In the genomic region with DNA sequence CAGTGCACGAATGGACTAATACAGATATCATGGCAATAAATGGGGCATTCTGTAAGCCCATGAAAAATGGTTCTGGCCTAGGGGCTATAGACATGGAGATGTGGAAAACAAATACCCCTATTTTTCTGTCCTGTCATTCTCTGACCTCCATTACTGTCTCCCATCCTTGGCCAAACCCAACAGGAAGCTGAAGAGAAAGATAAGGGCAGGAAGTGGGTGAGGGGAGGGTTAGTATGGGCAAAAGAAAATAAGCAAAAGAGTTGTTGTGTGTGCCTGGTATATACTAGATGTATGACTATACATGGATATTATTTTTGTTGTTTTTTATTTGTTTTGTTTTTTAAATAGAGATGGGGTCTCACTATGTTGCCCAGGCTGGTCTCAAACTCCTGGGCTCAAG, we compare ENCODE assay signal across 18 cellular contexts.
DNase-seq lines count a peak whose midpoint lies in the region; ATAC-seq lines count a peak whose summit lies in the region.
"Had no signal": no experiment of that assay in that cellular context is flagged by ENCODE, and none has a peak within 500 bp of the region (broad histone marks: within the 10 kb centered on the region; RNA-seq: fewer than 3 reads in every experiment).

No MANE protein-coding gene starts in this region.

- peak overlapping the region; percentile 61 for H3K27ac Mint-ChIP-seq in activated T-cell treated with anti-CD3 and anti-CD28 coated beads, Interleukin-2, amount 50 U/mL, for 72 hours
- H3K27ac Mint-ChIP-seq in T-helper 17 cell = peak overlapping the region; percentile 64
- peak overlapping the region; percentile 80 for H3K27ac Mint-ChIP-seq in central memory CD8-positive, alpha-beta T cell (ENCODE audit: low read depth)
- H3K27ac Mint-ChIP-seq in stimulated activated effector memory CD8-positive, alpha-beta T cell treated with anti-CD3 and anti-CD28 coated beads, Interleukin-12 subunit alpha, Interleukin-12 subunit beta, amount 100 ng/mL, for 72 hours = peak overlapping the region; percentile 89

- peaks cover 34% of the 10 kb centered on the region for H3K4me1 Mint-ChIP-seq in activated T-cell treated with anti-CD3 and anti-CD28 coated beads, Interleukin-2, amount 50 U/mL, for 72 hours (ENCODE audit: low read depth)
- peaks cover 19% of the 10 kb centered on the region for H3K4me1 Mint-ChIP-seq in T-helper 17 cell
- H3K4me1 Mint-ChIP-seq in central memory CD8-positive, alpha-beta T cell = peaks cover 40% of the 10 kb centered on the region
- peaks cover 59% of the 10 kb centered on the region for H3K4me1 Mint-ChIP-seq in stimulated activated effector memory CD8-positive, alpha-beta T cell treated with anti-CD3 and anti-CD28 coated beads, Interleukin-12 subunit alpha, Interleukin-12 subunit beta, amount 100 ng/mL, for 72 hours

- no peaks in the 10 kb centered on the region for H3K9me3 ChIP-seq in T-helper 17 cell (ENCODE audit: control insufficient read depth, low read length, poor library complexity, severe bottlenecking)

- no peak for DNase-seq in activated T-cell treated with anti-CD3 and anti-CD28 coated beads, Interleukin-2, amount 50 U/mL, for 72 hours
- DNase-seq in activated T-cell treated with anti-CD3 and anti-CD28 coated beads, Interleukin-2, amount 50 U/mL, for 1 hour = no peak
- DNase-seq in T-helper 17 cell = no peak
- no peak for DNase-seq in central memory CD8-positive, alpha-beta T cell (ENCODE audit: low spot score in 2 of 2)
- DNase-seq in stimulated activated effector memory CD8-positive, alpha-beta T cell treated with anti-CD3 and anti-CD28 coated beads, Interleukin-12 subunit alpha, Interleukin-12 subunit beta, amount 100 ng/mL, for 72 hours (ENCODE audit: low spot score in 2 of 2) = no peak
- DNase-seq in NCI-H510A (lab: John Stamatoyannopoulos, UW) = no peak
- no peak for DNase-seq in NCI-H1694 (lab: John Stamatoyannopoulos, UW)
- no peak for DNase-seq in H4 (ENCODE audit: low spot score)
- DNase-seq: activated CD4-positive, alpha-beta T cell treated with anti-CD3 and anti-CD28 coated beads, Interleukin-2, amount 50 U/mL, for 1 hour; amygdala; caudate nucleus; hippocampal formation; kidney glomerular epithelial cell; NCI-H187; NCI-H446; right cardiac atrium; SHP77 treated with DMSO at 0.1 percent for 48 hours; stimulated activated CD4-positive, alpha-beta T cell treated with anti-CD3 and anti-CD28 coated beads, Interleukin-1b, Interleukin-23, amount 100 ng/mL, for 48 hours had no signal

- peaks cover 13 to 14% of the 10 kb centered on the region in 2 donors for H3K9me3 Mint-ChIP-seq in activated T-cell treated with anti-CD3 and anti-CD28 coated beads, Interleukin-2, amount 50 U/mL, for 72 hours
- peaks cover 8% of the 10 kb centered on the region for H3K9me3 Mint-ChIP-seq in central memory CD8-positive, alpha-beta T cell
- peaks cover 14% of the 10 kb centered on the region for H3K9me3 Mint-ChIP-seq in stimulated activated effector memory CD8-positive, alpha-beta T cell treated with anti-CD3 and anti-CD28 coated beads, Interleukin-12 subunit alpha, Interleukin-12 subunit beta, amount 100 ng/mL, for 72 hours

- H3K4me3 Mint-ChIP-seq in activated T-cell treated with anti-CD3 and anti-CD28 coated beads, Interleukin-2, amount 50 U/mL, for 72 hours = peak overlapping the region; percentile 6 to 20
- no peak overlapping the region for H3K4me3 Mint-ChIP-seq in T-helper 17 cell
- H3K4me3 Mint-ChIP-seq in central memory CD8-positive, alpha-beta T cell = peak overlapping the region; percentile 32
- H3K4me3 Mint-ChIP-seq in stimulated activated effector memory CD8-positive, alpha-beta T cell treated with anti-CD3 and anti-CD28 coated beads, Interleukin-12 subunit alpha, Interleukin-12 subunit beta, amount 100 ng/mL, for 72 hours = peak overlapping the region; percentile 25

- no peaks in the 10 kb centered on the region for H3K27me3 Mint-ChIP-seq in activated T-cell treated with anti-CD3 and anti-CD28 coated beads, Interleukin-2, amount 50 U/mL, for 72 hours (ENCODE audit: low read depth)
- no peaks in the 10 kb centered on the region for H3K27me3 Mint-ChIP-seq in T-helper 17 cell
- no peaks in the 10 kb centered on the region for H3K27me3 Mint-ChIP-seq in central memory CD8-positive, alpha-beta T cell

- ATAC-seq in activated T-cell treated with anti-CD3 and anti-CD28 coated beads, Interleukin-2, amount 50 U/mL, for 72 hours (replicated peaks in 1 of 2) = peak in 1 of 2 donors; percentile 35
- ATAC-seq in T-helper 17 cell = no peak
- ATAC-seq in central memory CD8-positive, alpha-beta T cell (replicated peaks; ENCODE audit: extremely low read depth, poor library complexity, severe bottlenecking) = no peak
- peak; percentile 43 for ATAC-seq in stimulated activated effector memory CD8-positive, alpha-beta T cell treated with anti-CD3 and anti-CD28 coated beads, Interleukin-12 subunit alpha, Interleukin-12 subunit beta, amount 100 ng/mL, for 72 hours
- ATAC-seq: right cardiac atrium had no signal

- H3K36me3 Mint-ChIP-seq in activated T-cell treated with anti-CD3 and anti-CD28 coated beads, Interleukin-2, amount 50 U/mL, for 72 hours (ENCODE audit: insufficient read depth in 2 of 2) = peaks cover 12 to 28% of the 10 kb centered on the region in 2 donors
- H3K36me3 Mint-ChIP-seq in T-helper 17 cell (ENCODE audit: low read depth) = no peaks in the 10 kb centered on the region
- H3K36me3 Mint-ChIP-seq in central memory CD8-positive, alpha-beta T cell (ENCODE audit: insufficient read depth) = no peaks in the 10 kb centered on the region
- no peaks in the 10 kb centered on the region for H3K36me3 Mint-ChIP-seq in stimulated activated effector memory CD8-positive, alpha-beta T cell treated with anti-CD3 and anti-CD28 coated beads, Interleukin-12 subunit alpha, Interleukin-12 subunit beta, amount 100 ng/mL, for 72 hours
